1 cellular context compared by ENCODE assay signal in genomic region chr3:6717026-6717943, GRCh38.
TF ChIP-seq lines count a peak whose summit lies in the region.

No MANE protein-coding gene starts in this region.

TF ChIP-seq in neural cell, 6 proteins besides CTCF, POLR2A, EP300 and RAD21 (continued from another document):
- TF ChIP-seq REST (IDR thresholded peaks at IDR 0.05; ENCODE audit: borderline replicate concordance) (no peak), POLR2AphosphoS5 (IDR thresholded peaks at IDR 0.05) (no peak), EZH2 (IDR thresholded peaks at IDR 0.05; ENCODE audit: borderline replicate concordance, insufficient read depth, low read length, poor library complexity, severe bottlenecking) (no peak)
